ENCODE assay signal across 19 cellular contexts in the genomic region with DNA sequence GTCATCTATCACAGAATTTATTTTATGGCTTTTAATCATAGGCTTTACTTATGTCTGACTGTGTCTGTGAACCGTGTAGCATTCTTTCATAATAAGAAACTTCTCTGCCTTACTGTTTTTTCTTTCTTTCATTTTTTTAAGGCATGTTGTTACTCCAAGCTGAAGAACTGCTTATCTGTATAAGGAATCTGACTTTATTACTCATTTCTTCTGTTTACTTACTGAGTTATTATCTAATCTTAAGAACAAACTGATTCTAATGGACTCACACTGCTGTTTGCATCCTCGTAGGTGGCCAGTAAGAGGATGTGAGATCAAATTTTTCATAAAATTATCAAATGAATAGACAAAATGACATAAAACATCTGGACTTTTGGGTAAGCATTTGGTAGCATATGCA. TPM values are rescaled to one million over a fixed set of nuclear protein-coding genes. Genes with fewer than 3 reads are reported as not detected.
DNase-seq lines count a peak whose midpoint lies in the region; ATAC-seq, FAIRE-seq and TF ChIP-seq lines count a peak whose summit lies in the region.
"Had no signal": no experiment of that assay in that cellular context is flagged by ENCODE, and none has a peak within 500 bp of the region (broad histone marks: within the 10 kb centered on the region; RNA-seq: fewer than 3 reads in every experiment).

No MANE protein-coding gene starts in this region.

- H3K4me3 ChIP-seq in A549: no peak overlapping the region
- H3K4me3 ChIP-seq: GM23338 had no signal

- 10% methylated on average over 2 of the region's 2 CpGs for WGBS in A549 (ENCODE audit: missing lambda C conversion rate)

- peak overlapping the region; percentile 9 for H3K27ac Mint-ChIP-seq in mesothelial cell of epicardium
- H3K27ac Mint-ChIP-seq in activated naive CD8-positive, alpha-beta T cell treated with anti-CD3 and anti-CD28 coated beads, Interleukin-2, amount 50 U/mL, for 24 hours: no peak overlapping the region
- no peak overlapping the region for H3K27ac Mint-ChIP-seq in activated naive CD4-positive, alpha-beta T cell treated with anti-CD3 and anti-CD28 coated beads, Interleukin-2, amount 50 U/mL, for 72 hours
- H3K27ac Mint-ChIP-seq: B cell; CD4-positive, alpha-beta T cell; GM23338 had no signal

- H3K4me1 Mint-ChIP-seq in mesothelial cell of epicardium: peaks cover 9% of the 10 kb centered on the region
- peaks cover 3% of the 10 kb centered on the region for H3K4me1 Mint-ChIP-seq in activated naive CD8-positive, alpha-beta T cell treated with anti-CD3 and anti-CD28 coated beads, Interleukin-2, amount 50 U/mL, for 24 hours
- H3K4me1 Mint-ChIP-seq: GM23338 had no signal

- no peak for TF ChIP-seq EP300 in A549 (IDR thresholded peaks at IDR 0.05)

- TF ChIP-seq POLR2A in A549 (IDR thresholded peaks at IDR 0.05; ENCODE audit: low read length): no peak

- H3K4me3 Mint-ChIP-seq in mesothelial cell of epicardium: no peak overlapping the region
- H3K4me3 Mint-ChIP-seq in activated naive CD8-positive, alpha-beta T cell treated with anti-CD3 and anti-CD28 coated beads, Interleukin-2, amount 50 U/mL, for 24 hours: no peak overlapping the region
- H3K4me3 Mint-ChIP-seq: B cell; CD4-positive, alpha-beta T cell; GM23338 had no signal

- H3K4me1 ChIP-seq in A549: 0 out of 3 replicates have a peak, but pooled peaks cover 6% of the 10 kb centered on the region

- no peak for TF ChIP-seq CTCF in A549 (IDR thresholded peaks at IDR 0.05)
- TF ChIP-seq CTCF in mesothelial cell of epicardium (IDR thresholded peaks at IDR 0.05; ENCODE audit: unreplicated experiment): no peak
- no peak for TF ChIP-seq CTCF in RWPE1 (conservative IDR thresholded peaks at IDR 0.05; ENCODE audit: low read depth)

- no peak for TF ChIP-seq RAD21 in A549 (conservative IDR thresholded peaks at IDR 0.05 in 1 of 2, IDR thresholded peaks at IDR 0.05 in 1 of 2)

- POLR2A ChIA-PET in A549 (lab: Yijun Ruan, JAX) (interaction anchor here (1.0 kb wide), 1 partner anchor 258 kb away, joined by 3 read pairs; the partner anchor contains the start of gene COMMD3), RWPE1 (lab: Yijun Ruan, JAX; ENCODE audit: low non-redundant PET) (no interaction called here)

- H3K36me3 Mint-ChIP-seq in mesothelial cell of epicardium: no peaks in the 10 kb centered on the region
- H3K36me3 Mint-ChIP-seq in activated naive CD8-positive, alpha-beta T cell treated with anti-CD3 and anti-CD28 coated beads, Interleukin-2, amount 50 U/mL, for 24 hours (ENCODE audit: low read depth): peaks cover 3% of the 10 kb centered on the region
- peaks cover 0 to 14% of the 10 kb centered on the region in 2 donors for H3K36me3 Mint-ChIP-seq in activated naive CD4-positive, alpha-beta T cell treated with anti-CD3 and anti-CD28 coated beads, Interleukin-2, amount 50 U/mL, for 72 hours

- FAIRE-seq in A549 (lab: Jason Lieb, UNC) (no peak), endometrium (lab: Jason Lieb, UNC) (peak; percentile 51)
- FAIRE-seq: G401.6, GM12891, HepG2, HTR-8/SVneo had no signal

- no peaks in the 10 kb centered on the region; the same call in 2 of the 3 replicates for H3K9me3 ChIP-seq in A549

- CTCF ChIA-PET in A549 (lab: Yijun Ruan, JAX) (interaction anchor here (0.9 kb wide), 1 partner anchor 161 kb away, joined by 4 read pairs; no protein-coding TSS in a partner anchor), RWPE1 (lab: Yijun Ruan, JAX) (interaction anchor here (0.6 kb wide), 2 partner anchors 9 to 401 kb away, joined by 3 read pairs; no protein-coding TSS in a partner anchor)

- ATAC-seq in A549: no peak
- no peak for ATAC-seq in activated naive CD8-positive, alpha-beta T cell treated with anti-CD3 and anti-CD28 coated beads, Interleukin-2, amount 50 U/mL, for 24 hours
- no peak for ATAC-seq in activated naive CD4-positive, alpha-beta T cell treated with anti-CD3 and anti-CD28 coated beads, Interleukin-2, amount 50 U/mL, for 72 hours
- ATAC-seq: GM23338, HepG2 had no signal

- DNase-seq in A549 (ENCODE audit: low read depth in 1 of 2, low spot score in 1 of 2) (no peak), amniotic epithelial cell (ENCODE audit: low read depth) (peak; percentile 82), mesothelial cell of epicardium (ENCODE audit: low spot score in 2 of 2, unreplicated experiment in 2 of 2) (no peak), NCI-H2029 (lab: John Stamatoyannopoulos, UW) (no peak), RWPE1 (ENCODE audit: low spot score) (no peak)
- no peak for DNase-seq in activated naive CD8-positive, alpha-beta T cell treated with anti-CD3 and anti-CD28 coated beads, Interleukin-2, amount 50 U/mL, for 24 hours
- no peak for DNase-seq in activated naive CD4-positive, alpha-beta T cell treated with anti-CD3 and anti-CD28 coated beads, Interleukin-2, amount 50 U/mL, for 72 hours (ENCODE audit: low spot score in 2 of 2)
- DNase-seq: C1 segment of cervical spinal cord; Calu3; CD4-positive, alpha-beta T cell; DMS 273 treated with DMSO at 0.1 percent for 48 hours; H7 had no signal

- H3K27me3 Mint-ChIP-seq in mesothelial cell of epicardium (ENCODE audit: low read depth): no peaks in the 10 kb centered on the region
- peaks cover 3% of the 10 kb centered on the region for H3K27me3 Mint-ChIP-seq in activated naive CD8-positive, alpha-beta T cell treated with anti-CD3 and anti-CD28 coated beads, Interleukin-2, amount 50 U/mL, for 24 hours
- H3K27me3 Mint-ChIP-seq: CD4-positive, alpha-beta T cell had no signal

- peak overlapping the region; percentile 35; the same call in 2 of the 3 replicates for H3K4me2 ChIP-seq in A549
- H3K4me2 ChIP-seq: GM23338 had no signal

- H3K9me3 Mint-ChIP-seq in mesothelial cell of epicardium: peaks cover 16% of the 10 kb centered on the region
- H3K9me3 Mint-ChIP-seq in activated naive CD8-positive, alpha-beta T cell treated with anti-CD3 and anti-CD28 coated beads, Interleukin-2, amount 50 U/mL, for 24 hours: peaks cover 5% of the 10 kb centered on the region
- H3K9me3 Mint-ChIP-seq in activated naive CD4-positive, alpha-beta T cell treated with anti-CD3 and anti-CD28 coated beads, Interleukin-2, amount 50 U/mL, for 72 hours: peaks cover 7 to 10% of the 10 kb centered on the region in 2 donors

- no peak overlapping the region for H3K27ac ChIP-seq in A549
- H3K27ac ChIP-seq in RWPE1: no peak overlapping the region

TF ChIP-seq in A549, 52 proteins besides CTCF, POLR2A, EP300 and RAD21:
- TF ChIP-seq RCOR1 (IDR thresholded peaks at IDR 0.05; ENCODE audit: low read depth, low read length): no peak
- TF ChIP-seq BHLHE40 (IDR thresholded peaks at IDR 0.05; ENCODE audit: low read depth, low read length): no peak
- TF ChIP-seq GATA3 (IDR thresholded peaks at IDR 0.05; ENCODE audit: borderline replicate concordance): peak; percentile 49; the same call in 1 of the 2 replicates

RNA-seq across cellular contexts. Expression of gene DNAJC1, which starts 54.7 kb away (rescaled TPM):
- polyA plus RNA-seq in A549 (2011; rRNA removed): 29.8 and 34.2 TPM in 2 replicates
- polyA plus RNA-seq in A549 (2012; cell fraction: cytosol; rRNA removed): 13.5 and 13.8 TPM in 2 replicates
- 22.1 and 22.4 TPM in 2 replicates for polyA plus RNA-seq in A549 (2012; cell fraction: nucleus; rRNA removed)
- 17.6 to 19.3 TPM (median 19.2 TPM) in 3 replicates for polyA plus RNA-seq in A549 (2017; fragmentation: RNase III; extraction: RNeasy Plus Mini Kit Qiagen cat#74134 plus additional on column Dnase treatment)
- 20.9 and 28.3 TPM in 2 replicates for polyA minus RNA-seq in A549 (2011; rRNA and poly(A)+ RNA removed)
- 23.7 to 27.2 TPM (median 26.2 TPM) in 3 replicates for total RNA-seq in mesothelial cell of epicardium
- total RNA-seq in activated naive CD4-positive, alpha-beta T cell treated with anti-CD3 and anti-CD28 coated beads, Interleukin-2, amount 50 U/mL, for 72 hours: 10 to 100 TPM; 22.2 to 27.8 TPM
